Comparison of ENCODE assay signal across 14 cellular contexts in genomic region chr12:124682425-124683329, GRCh38.
DNase-seq lines count a peak whose midpoint lies in the region; ATAC-seq, FAIRE-seq and TF ChIP-seq lines count a peak whose summit lies in the region.
"Had no signal": no experiment of that assay in that cellular context is flagged by ENCODE, and none has a peak within 500 bp of the region (broad histone marks: within the 10 kb centered on the region; RNA-seq: fewer than 3 reads in every experiment).

No MANE protein-coding gene starts in this region.

- H3K36me3 Mint-ChIP-seq in WTC11: no peaks in the 10 kb centered on the region
- H3K36me3 Mint-ChIP-seq: CD8-positive, alpha-beta memory T cell had no signal

- no peaks in the 10 kb centered on the region for H4K20me1 ChIP-seq in HCT116 (ENCODE audit: insufficient read depth)

- FAIRE-seq in kidney (lab: Jason Lieb, UNC): no peak
- FAIRE-seq: RCC 7860 had no signal

- H3K4me3 ChIP-seq in HCT116 (replicated peaks in 1 of 2; ENCODE audit: low read depth in 1 of 2, low read length in 2 of 2) (no peak overlapping the region), kidney (ENCODE audit: low read length in 2 of 2) (no peak overlapping the region), skeletal muscle tissue (ENCODE audit: low read length in 3 of 3) (no peak overlapping the region)

- H3K9me2 ChIP-seq in HCT116 (ENCODE audit: insufficient read depth): no peaks in the 10 kb centered on the region

- DNase-seq in HCT116 (ENCODE audit: low read depth, low spot score) (no peak), WTC11 (ENCODE audit: low spot score) (no peak), kidney (peak; percentile 63), RPMI8226 (no peak), SKM-1 (lab: John Stamatoyannopoulos, UW; ENCODE audit: unreplicated experiment) (no peak), NCI-H774 (lab: John Stamatoyannopoulos, UW) (no peak)
- DNase-seq: activated gamma-delta T cell; CD8-positive, alpha-beta memory T cell; NCI-H2029; occipital lobe had no signal

- H3K4me2 ChIP-seq in HCT116 (ENCODE audit: low read length): peak overlapping the region; percentile 71

- peak overlapping the region; percentile 20; the same call in 1 of the 2 replicates for H3K27ac ChIP-seq in HCT116 (ENCODE audit: low read depth, low read length)
- H3K27ac ChIP-seq in kidney (ENCODE audit: low read depth in 2 of 2, low read length in 2 of 2): peak overlapping the region in 1 of 2 donors; percentile 7
- peak overlapping the region; percentile 79 for H3K27ac ChIP-seq in skeletal muscle tissue (ENCODE audit: low read depth, low read length)

- RAD21 ChIA-PET in HCT116 (lab: Charles Lee; ENCODE audit: low non-redundant PET in 1 of 2, low total read pairs in 2 of 2, uncharacterized antibody in 2 of 2, unreplicated experiment in 2 of 2): no interaction called here

- no peaks in the 10 kb centered on the region for H3K9me3 Mint-ChIP-seq in WTC11
- H3K9me3 Mint-ChIP-seq: CD8-positive, alpha-beta memory T cell had no signal

- H3K27me3 ChIP-seq in HCT116 (ENCODE audit: insufficient read depth, low read length) (no peaks in the 10 kb centered on the region), skeletal muscle tissue (ENCODE audit: control insufficient read depth in 3 of 3, insufficient read depth in 3 of 3, low read length in 3 of 3) (no peaks in the 10 kb centered on the region)

- no TSS peak for BruUV-seq in HCT116 (replicated peaks; lab: Mats Ljungman, UMichigan)

- no peak overlapping the region for H3K4me3 Mint-ChIP-seq in WTC11
- H3K4me3 Mint-ChIP-seq: CD8-positive, alpha-beta memory T cell had no signal

- ATAC-seq in HCT116: no peak
- peak; percentile 36; the same call in 1 of the 2 replicates for ATAC-seq in WTC11
- no peak for ATAC-seq in GM21576 (IDR thresholded peaks at IDR 0.05; ENCODE audit: unreplicated experiment)
- ATAC-seq: activated CD4-positive, CD25-positive, alpha-beta regulatory T cell treated with anti-CD3 and anti-CD28 coated beads, Interleukin-2, amount 50 U/mL, for 24 hours had no signal

- H2AFZ ChIP-seq in HCT116 (ENCODE audit: low read depth, low read length, poor library complexity, severe bottlenecking): no peak overlapping the region

- H3K27me3 Mint-ChIP-seq in WTC11 (ENCODE audit: low read depth): no peaks in the 10 kb centered on the region

- H3K79me2 ChIP-seq in HCT116 (ENCODE audit: insufficient read depth, low read length): no peaks in the 10 kb centered on the region

- CTCF ChIA-PET in HCT116 (lab: Charles Lee): no interaction called here
- CTCF ChIA-PET in WTC11 (lab: Charles Lee): interaction anchor here (1.3 to 2.3 kb wide), 3 partner anchors 16 to 116 kb away, joined by 3 to 5 read pairs (median 5); no protein-coding TSS in a partner anchor

- H3K9me3 ChIP-seq in HCT116 (ENCODE audit: control insufficient read depth in 1 of 2, insufficient read depth in 1 of 2, low read depth in 1 of 2, low read length in 2 of 2): peaks cover 0 to 4% of the 10 kb centered on the region in 2 experiments; a peak in 1 of 4 replicates
- H3K9me3 ChIP-seq in kidney (ENCODE audit: control insufficient read depth in 1 of 2, low read length in 2 of 2): no peaks in the 10 kb centered on the region
- no peaks in the 10 kb centered on the region for H3K9me3 ChIP-seq in skeletal muscle tissue (ENCODE audit: control insufficient read depth in 3 of 3, low read length in 3 of 3)

- H3K4me1 Mint-ChIP-seq in WTC11: peaks cover 41% of the 10 kb centered on the region

- H3K36me3 ChIP-seq in HCT116 (ENCODE audit: control insufficient read depth in 1 of 2, insufficient read depth in 2 of 2, low read length in 2 of 2): no peaks in the 10 kb centered on the region
- H3K36me3 ChIP-seq in kidney (ENCODE audit: control insufficient read depth in 1 of 2, insufficient read depth in 2 of 2, low read length in 2 of 2): no peaks in the 10 kb centered on the region
- no peaks in the 10 kb centered on the region for H3K36me3 ChIP-seq in skeletal muscle tissue (ENCODE audit: control insufficient read depth in 3 of 3, insufficient read depth in 3 of 3, low read length in 3 of 3)

- H3K9ac ChIP-seq in HCT116 (ENCODE audit: low read length) (peak overlapping the region; percentile 42; the same call in 1 of the 2 replicates), kidney (ENCODE audit: low read length in 2 of 2) (no peak overlapping the region), skeletal muscle tissue (ENCODE audit: low read depth in 1 of 3, low read length in 3 of 3) (peak overlapping the region in 1 of 3 donors; percentile 50)

- H3K27ac Mint-ChIP-seq in WTC11: no peak overlapping the region; the same call in 1 of the 2 replicates

- POLR2A ChIA-PET in HCT116 (lab: Charles Lee) (no interaction called here), WTC11 (lab: Charles Lee) (interaction anchor here (0.5 kb wide), 1 partner anchor 110 kb away, joined by 3 read pairs; no protein-coding TSS in a partner anchor)

- intact Hi-C loops in HCT116 (cut with micrococcal nuclease) (loop anchor here (5.0 kb wide), 1 partner anchor 115 kb away; the partner anchor contains the start of gene NCOR2), kidney (cut with DNase I) (no loop called here)

- peaks cover 45 to 73% of the 10 kb centered on the region in 2 experiments for H3K4me1 ChIP-seq in HCT116 (ENCODE audit: control insufficient read depth in 1 of 2, insufficient read depth in 2 of 2, low read length in 2 of 2)
- H3K4me1 ChIP-seq in kidney (ENCODE audit: control insufficient read depth in 1 of 2, insufficient read depth in 1 of 2, low read depth in 1 of 2, low read length in 2 of 2): peaks cover 12 to 40% of the 10 kb centered on the region in 2 donors
- peaks cover 60 to 65% (median 61%) of the 10 kb centered on the region in 3 donors for H3K4me1 ChIP-seq in skeletal muscle tissue (ENCODE audit: control insufficient read depth in 3 of 3, insufficient read depth in 3 of 3, low read length in 3 of 3)

- TF ChIP-seq RAD21 in HCT116 (IDR thresholded peaks at IDR 0.05; ENCODE audit: low read depth): no peak

- TF ChIP-seq CTCF in HCT116 (IDR thresholded peaks at IDR 0.05 in 2 of 3, conservative IDR thresholded peaks at IDR 0.05 in 1 of 3; ENCODE audit: borderline replicate concordance in 1 of 3, insufficient read depth in 1 of 3, low read depth in 2 of 3, low read length in 2 of 3): no peak
- no peak for TF ChIP-seq CTCF in WTC11 (IDR thresholded peaks at IDR 0.05)
- TF ChIP-seq CTCF in kidney (IDR thresholded peaks at IDR 0.05; ENCODE audit: borderline replicate concordance, extremely low read depth, insufficient read depth): no peak

- no peak for TF ChIP-seq POLR2A in HCT116 (IDR thresholded peaks at IDR 0.05; ENCODE audit: borderline replicate concordance, extremely low read depth, insufficient read depth, insufficient read length)

TF ChIP-seq in HCT116, 20 proteins besides CTCF, POLR2A, EP300 and RAD21 (continues in another document):
- TF ChIP-seq, protein P1, sequence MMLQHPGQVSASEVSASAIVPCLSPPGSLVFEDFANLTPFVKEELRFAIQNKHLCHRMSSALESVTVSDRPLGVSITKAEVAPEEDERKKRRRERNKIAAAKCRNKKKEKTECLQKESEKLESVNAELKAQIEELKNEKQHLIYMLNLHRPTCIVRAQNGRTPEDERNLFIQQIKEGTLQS (IDR thresholded peaks at IDR 0.05): no peak
- TF ChIP-seq SIN3A (IDR thresholded peaks at IDR 0.05; ENCODE audit: low read depth): no peak
- TF ChIP-seq POLR2AphosphoS5 (IDR thresholded peaks at IDR 0.05; ENCODE audit: low read depth, low read length): no peak
- TF ChIP-seq TCF7L2 (IDR thresholded peaks at IDR 0.05; ENCODE audit: borderline replicate concordance, extremely low read depth, insufficient read depth, insufficient read length): no peak
- TF ChIP-seq, protein P2, sequence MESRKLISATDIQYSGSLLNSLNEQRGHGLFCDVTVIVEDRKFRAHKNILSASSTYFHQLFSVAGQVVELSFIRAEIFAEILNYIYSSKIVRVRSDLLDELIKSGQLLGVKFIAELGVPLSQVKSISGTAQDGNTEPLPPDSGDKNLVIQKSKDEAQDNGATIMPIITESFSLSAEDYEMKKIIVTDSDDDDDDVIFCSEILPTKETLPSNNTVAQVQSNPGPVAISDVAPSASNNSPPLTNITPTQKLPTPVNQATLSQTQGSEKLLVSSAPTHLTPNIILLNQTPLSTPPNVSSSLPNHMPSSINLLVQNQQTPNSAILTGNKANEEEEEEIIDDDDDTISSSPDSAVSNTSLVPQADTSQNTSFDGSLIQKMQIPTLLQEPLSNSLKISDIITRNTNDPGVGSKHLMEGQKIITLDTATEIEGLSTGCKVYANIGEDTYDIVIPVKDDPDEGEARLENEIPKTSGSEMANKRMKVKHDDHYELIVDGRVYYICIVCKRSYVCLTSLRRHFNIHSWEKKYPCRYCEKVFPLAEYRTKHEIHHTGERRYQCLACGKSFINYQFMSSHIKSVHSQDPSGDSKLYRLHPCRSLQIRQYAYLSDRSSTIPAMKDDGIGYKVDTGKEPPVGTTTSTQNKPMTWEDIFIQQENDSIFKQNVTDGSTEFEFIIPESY (IDR thresholded peaks at IDR 0.05; ENCODE audit: extremely low read depth, insufficient replicate concordance, low read length): no peak
- TF ChIP-seq EZH2 (IDR thresholded peaks at IDR 0.05): no peak

TF ChIP-seq in WTC11, 78 proteins besides CTCF, POLR2A, EP300 and RAD21 (continues in another document):
- TF ChIP-seq, protein P3, sequence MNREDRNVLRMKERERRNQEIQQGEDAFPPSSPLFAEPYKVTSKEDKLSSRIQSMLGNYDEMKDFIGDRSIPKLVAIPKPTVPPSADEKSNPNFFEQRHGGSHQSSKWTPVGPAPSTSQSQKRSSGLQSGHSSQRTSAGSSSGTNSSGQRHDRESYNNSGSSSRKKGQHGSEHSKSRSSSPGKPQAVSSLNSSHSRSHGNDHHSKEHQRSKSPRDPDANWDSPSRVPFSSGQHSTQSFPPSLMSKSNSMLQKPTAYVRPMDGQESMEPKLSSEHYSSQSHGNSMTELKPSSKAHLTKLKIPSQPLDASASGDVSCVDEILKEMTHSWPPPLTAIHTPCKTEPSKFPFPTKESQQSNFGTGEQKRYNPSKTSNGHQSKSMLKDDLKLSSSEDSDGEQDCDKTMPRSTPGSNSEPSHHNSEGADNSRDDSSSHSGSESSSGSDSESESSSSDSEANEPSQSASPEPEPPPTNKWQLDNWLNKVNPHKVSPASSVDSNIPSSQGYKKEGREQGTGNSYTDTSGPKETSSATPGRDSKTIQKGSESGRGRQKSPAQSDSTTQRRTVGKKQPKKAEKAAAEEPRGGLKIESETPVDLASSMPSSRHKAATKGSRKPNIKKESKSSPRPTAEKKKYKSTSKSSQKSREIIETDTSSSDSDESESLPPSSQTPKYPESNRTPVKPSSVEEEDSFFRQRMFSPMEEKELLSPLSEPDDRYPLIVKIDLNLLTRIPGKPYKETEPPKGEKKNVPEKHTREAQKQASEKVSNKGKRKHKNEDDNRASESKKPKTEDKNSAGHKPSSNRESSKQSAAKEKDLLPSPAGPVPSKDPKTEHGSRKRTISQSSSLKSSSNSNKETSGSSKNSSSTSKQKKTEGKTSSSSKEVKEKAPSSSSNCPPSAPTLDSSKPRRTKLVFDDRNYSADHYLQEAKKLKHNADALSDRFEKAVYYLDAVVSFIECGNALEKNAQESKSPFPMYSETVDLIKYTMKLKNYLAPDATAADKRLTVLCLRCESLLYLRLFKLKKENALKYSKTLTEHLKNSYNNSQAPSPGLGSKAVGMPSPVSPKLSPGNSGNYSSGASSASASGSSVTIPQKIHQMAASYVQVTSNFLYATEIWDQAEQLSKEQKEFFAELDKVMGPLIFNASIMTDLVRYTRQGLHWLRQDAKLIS (CRISPR knock-in tag; IDR thresholded peaks at IDR 0.05; ENCODE audit: borderline replicate concordance): no peak
- no peak for TF ChIP-seq MYBL2 (CRISPR knock-in tag; IDR thresholded peaks at IDR 0.05)
